Comparison of ENCODE assay signal across 8 cellular contexts in genomic region chr1:149927056-149927534, GRCh38. TPM values are rescaled to one million over a fixed set of nuclear protein-coding genes. Genes with fewer than 3 reads are reported as not detected.
A peak's percentile ranks its signal among the peaks of the same experiment; 100 is the strongest.
DNase-seq lines count a peak whose midpoint lies in the region; ATAC-seq and TF ChIP-seq lines count a peak whose summit lies in the region.

No MANE protein-coding gene starts in this region.

- peak overlapping the region; percentile 95 for H3K27ac Mint-ChIP-seq in activated B cell treated with CpG ODN at 0.5 μM for 24 hours
- H3K27ac Mint-ChIP-seq in stimulated activated naive CD8-positive, alpha-beta T cell treated with anti-CD3 and anti-CD28 coated beads, Interleukin-15, amount 100 ng/mL, for 72 hours, result peak overlapping the region; percentile 96 to 97

- POLR2A ChIA-PET in activated B cell treated with CpG ODN at 0.5 μM for 24 hours (lab: Charles Lee), result interaction anchor here (1.3 to 5.7 kb wide), 4 partner anchors 26 to 223 kb away, joined by 6 to 122 read pairs (median 10); partner anchors contain the start of gene PLEKHO1

- H3K36me3 ChIP-seq in iPS-15b (ENCODE audit: control insufficient read depth, insufficient read depth, low read length), result peaks cover 36% of the 10 kb centered on the region

- peak overlapping the region; percentile 95 for H3K9ac ChIP-seq in iPS-15b (ENCODE audit: low read depth, low read length)

- peaks cover 49% of the 10 kb centered on the region for H3K36me3 Mint-ChIP-seq in activated B cell treated with CpG ODN at 0.5 μM for 24 hours (ENCODE audit: low read depth)

- peaks cover 36% of the 10 kb centered on the region for H3K4me1 Mint-ChIP-seq in activated B cell treated with CpG ODN at 0.5 μM for 24 hours
- H3K4me1 Mint-ChIP-seq in stimulated activated naive CD8-positive, alpha-beta T cell treated with anti-CD3 and anti-CD28 coated beads, Interleukin-15, amount 100 ng/mL, for 72 hours, result peaks cover 44% of the 10 kb centered on the region

- CTCF ChIA-PET in activated B cell treated with CpG ODN at 0.5 μM for 24 hours (lab: Charles Lee), result interaction anchor here (1.2 kb wide), 1 partner anchor 35 kb away, joined by 3 read pairs; no protein-coding TSS in a partner anchor

- intact Hi-C loops in activated B cell treated with CpG ODN at 0.5 μM for 24 hours (cut with micrococcal nuclease), result loop anchor here (1.0 kb wide), 3 partner anchors 28 to 260 kb away; partner anchors contain the start of gene BOLA1

- H3K27me3 Mint-ChIP-seq in activated B cell treated with CpG ODN at 0.5 μM for 24 hours, result peaks cover 7% of the 10 kb centered on the region
- H3K27me3 Mint-ChIP-seq in stimulated activated naive CD8-positive, alpha-beta T cell treated with anti-CD3 and anti-CD28 coated beads, Interleukin-15, amount 100 ng/mL, for 72 hours, result no peaks in the 10 kb centered on the region

- H3K27me3 ChIP-seq in iPS-15b (ENCODE audit: control insufficient read depth, insufficient read depth, low read length), result no peaks in the 10 kb centered on the region

- peaks cover 6% of the 10 kb centered on the region for H3K4me1 ChIP-seq in iPS-15b (ENCODE audit: control insufficient read depth, insufficient read depth, low read length)

- H3K4me3 ChIP-seq in iPS-15b (ENCODE audit: low read depth, low read length), result peak overlapping the region; percentile 73

- no peaks in the 10 kb centered on the region for H3K9me3 Mint-ChIP-seq in activated B cell treated with CpG ODN at 0.5 μM for 24 hours
- no peaks in the 10 kb centered on the region for H3K9me3 Mint-ChIP-seq in stimulated activated naive CD8-positive, alpha-beta T cell treated with anti-CD3 and anti-CD28 coated beads, Interleukin-15, amount 100 ng/mL, for 72 hours

- no peak for DNase-seq in activated B cell treated with CpG ODN at 0.5 μM for 24 hours
- no peak for DNase-seq in stimulated activated naive CD8-positive, alpha-beta T cell treated with anti-CD3 and anti-CD28 coated beads, Interleukin-15, amount 100 ng/mL, for 72 hours
- DNase-seq in NCI-H446 treated with DMSO at 0.1 percent for 48 hours (lab: John Stamatoyannopoulos, UW), result no peak
- DNase-seq in omental fat pad (ENCODE audit: low spot score), result no peak
- no peak for DNase-seq in stimulated activated CD4-positive, alpha-beta T cell treated with anti-CD3 and anti-CD28 coated beads, Interleukin-2, amount 100 ng/mL, for 48 hours
- no peak for DNase-seq in GM19238 (ENCODE audit: insufficient read length, low spot score)

- no peak for TF ChIP-seq CTCF in activated B cell treated with CpG ODN at 0.5 μM for 24 hours (IDR thresholded peaks at IDR 0.05)
- TF ChIP-seq CTCF in omental fat pad (IDR thresholded peaks at IDR 0.05), result no peak

- H3K4me3 Mint-ChIP-seq in activated B cell treated with CpG ODN at 0.5 μM for 24 hours, result peak overlapping the region; percentile 98
- peak overlapping the region; percentile 94 to 99 for H3K4me3 Mint-ChIP-seq in stimulated activated naive CD8-positive, alpha-beta T cell treated with anti-CD3 and anti-CD28 coated beads, Interleukin-15, amount 100 ng/mL, for 72 hours

- peak; percentile 4 for ATAC-seq in HG02938 (IDR thresholded peaks at IDR 0.05; ENCODE audit: unreplicated experiment)
- ATAC-seq in activated B cell treated with CpG ODN at 0.5 μM for 24 hours (ENCODE audit: low read depth), result no peak
- ATAC-seq in stimulated activated naive CD8-positive, alpha-beta T cell treated with anti-CD3 and anti-CD28 coated beads, Interleukin-15, amount 100 ng/mL, for 72 hours, result no peak
- no peak for ATAC-seq in omental fat pad (ENCODE audit: low FRiP score)

- H3K9me3 ChIP-seq in iPS-15b (ENCODE audit: control insufficient read depth, insufficient read depth, low read length), result no peaks in the 10 kb centered on the region

RNA-seq across cellular contexts. Expression of gene SF3B4, which starts 0.5 kb away (rescaled TPM):
- 80.8 and 86.2 TPM in 2 replicates for total RNA-seq in activated B cell treated with CpG ODN at 0.5 μM for 24 hours
- 10 to 100 TPM in 1 of 4 donors, 1 to 10 TPM in 3; 6.0 to 17.4 (median 9.7) TPM for total RNA-seq in omental fat pad

RNA-seq across cellular contexts. Expression of gene SV2A, which starts 9.5 kb away (rescaled TPM):
- total RNA-seq in activated B cell treated with CpG ODN at 0.5 μM for 24 hours (0.07 and 0.12 TPM in 2 replicates), omental fat pad (1 to 10 TPM in 1 of 4 donors, under 1 TPM in 3; 0.48 to 1.3 (median 0.70) TPM)

RNA-seq across cellular contexts. Expression of gene MTMR11, which starts 9.6 kb away (rescaled TPM):
- not detected in 2 replicates for total RNA-seq in activated B cell treated with CpG ODN at 0.5 μM for 24 hours
- 1 to 10 TPM; 3.2 to 4.8 (median 4.5) TPM for total RNA-seq in omental fat pad

RNA-seq across cellular contexts. Expression of gene BOLA1, which starts 27.7 kb away (rescaled TPM):
- total RNA-seq in activated B cell treated with CpG ODN at 0.5 μM for 24 hours (10.2 and 11.6 TPM in 2 replicates), omental fat pad (10 to 100 TPM; 11.5 to 28.8 (median 25.5) TPM)
